Comparison of ENCODE assay signal across 1 cellular context in genomic region chr11:4605057-4605456, GRCh38.
TF ChIP-seq lines count a peak whose summit lies in the region.

No MANE protein-coding gene starts in this region.

TF ChIP-seq in K562, 482 proteins besides CTCF, POLR2A, EP300 and RAD21:
- TF ChIP-seq PYGO2 (tag; IDR thresholded peaks at IDR 0.05) = no peak
- no peak for TF ChIP-seq GABPB2 (CRISPR knock-in tag; conservative IDR thresholded peaks at IDR 0.05)
- TF ChIP-seq, protein P1, sequence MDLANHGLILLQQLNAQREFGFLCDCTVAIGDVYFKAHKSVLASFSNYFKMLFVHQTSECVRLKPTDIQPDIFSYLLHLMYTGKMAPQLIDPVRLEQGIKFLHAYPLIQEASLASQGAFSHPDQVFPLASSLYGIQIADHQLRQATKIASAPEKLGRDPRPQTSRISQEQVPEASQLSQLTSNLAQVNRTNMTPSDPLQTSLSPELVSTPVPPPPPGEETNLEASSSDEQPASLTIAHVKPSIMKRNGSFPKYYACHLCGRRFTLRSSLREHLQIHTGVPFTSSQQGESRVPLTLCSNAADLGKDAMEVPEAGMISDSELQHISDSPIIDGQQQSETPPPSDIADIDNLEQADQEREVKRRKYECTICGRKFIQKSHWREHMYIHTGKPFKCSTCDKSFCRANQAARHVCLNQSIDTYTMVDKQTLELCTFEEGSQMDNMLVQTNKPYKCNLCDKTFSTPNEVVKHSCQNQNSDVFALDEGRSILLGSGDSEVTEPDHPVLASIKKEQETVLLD (IDR thresholded peaks at IDR 0.05) = no peak
- TF ChIP-seq NFIC (IDR thresholded peaks at IDR 0.05) = peak; percentile 79
